In the genomic region with DNA sequence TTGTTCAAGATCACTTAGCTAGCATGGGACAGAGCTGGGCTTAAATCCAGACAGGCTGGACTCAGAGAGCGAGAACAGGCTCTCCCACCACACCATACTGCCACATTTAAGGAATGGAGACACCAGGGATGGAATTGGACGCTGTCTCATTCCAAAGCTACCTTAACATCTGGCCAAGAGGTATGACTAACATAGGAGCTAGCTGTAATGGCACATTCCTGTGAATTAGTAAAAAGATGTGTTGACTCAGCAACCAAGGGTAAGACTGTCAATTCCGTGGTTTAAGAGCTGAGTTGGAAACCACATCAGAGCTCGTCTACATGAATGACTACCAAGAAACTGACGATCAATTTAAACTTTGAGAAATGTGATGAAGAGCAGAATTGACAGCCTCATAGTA, we compare ENCODE assay signal across 1 cellular context.
A peak's percentile ranks its signal among the peaks of the same experiment; 100 is the strongest.
TF ChIP-seq lines count a peak whose summit lies in the region.

No MANE protein-coding gene starts in this region.

TF ChIP-seq in SK-N-SH, 30 proteins besides CTCF, POLR2A, EP300 and RAD21 (continued from another document):
- TF ChIP-seq RXRA (IDR thresholded peaks at IDR 0.05; ENCODE audit: borderline replicate concordance, low read depth) (no peak), GABPA (IDR thresholded peaks at IDR 0.05; ENCODE audit: low read depth) (no peak), GATA2 (CRISPR knock-in tag; IDR thresholded peaks at IDR 0.05) (no peak), SMC3 (IDR thresholded peaks at IDR 0.05; ENCODE audit: low read depth, low read length) (no peak), TAF1 (IDR thresholded peaks at IDR 0.05; ENCODE audit: borderline replicate concordance, low read depth, low read length) (no peak), ELF1 (IDR thresholded peaks at IDR 0.05) (no peak), EZH2phosphoT487 (IDR thresholded peaks at IDR 0.05; ENCODE audit: borderline replicate concordance, low read depth) (no peak), SIN3A (IDR thresholded peaks at IDR 0.05; ENCODE audit: borderline replicate concordance, low read depth, low read length) (no peak), MEF2A (IDR thresholded peaks at IDR 0.05; ENCODE audit: borderline replicate concordance, low read depth) (no peak), FOSL2 (IDR thresholded peaks at IDR 0.05; ENCODE audit: borderline replicate concordance, low read depth) (peak; percentile 38; the same call in 1 of the 2 replicates), TEAD4 (IDR thresholded peaks at IDR 0.05; ENCODE audit: borderline replicate concordance, insufficient read depth) (no peak), FOXM1 (IDR thresholded peaks at IDR 0.05; ENCODE audit: low read depth) (no peak), MXI1 (IDR thresholded peaks at IDR 0.05; ENCODE audit: low read depth, low read length) (no peak), TCF12 (IDR thresholded peaks at IDR 0.05) (peak; percentile 49), RFX5 (IDR thresholded peaks at IDR 0.05; ENCODE audit: low read length) (no peak), POLR2AphosphoS5 (IDR thresholded peaks at IDR 0.05; ENCODE audit: low read depth, low read length) (no peak), RCOR1 (IDR thresholded peaks at IDR 0.05; ENCODE audit: low read length) (no peak), FOXJ3 (CRISPR knock-in tag; IDR thresholded peaks at IDR 0.05) (no peak), NFIC (IDR thresholded peaks at IDR 0.05; ENCODE audit: borderline replicate concordance) (no peak)
- TF ChIP-seq, protein P1, sequence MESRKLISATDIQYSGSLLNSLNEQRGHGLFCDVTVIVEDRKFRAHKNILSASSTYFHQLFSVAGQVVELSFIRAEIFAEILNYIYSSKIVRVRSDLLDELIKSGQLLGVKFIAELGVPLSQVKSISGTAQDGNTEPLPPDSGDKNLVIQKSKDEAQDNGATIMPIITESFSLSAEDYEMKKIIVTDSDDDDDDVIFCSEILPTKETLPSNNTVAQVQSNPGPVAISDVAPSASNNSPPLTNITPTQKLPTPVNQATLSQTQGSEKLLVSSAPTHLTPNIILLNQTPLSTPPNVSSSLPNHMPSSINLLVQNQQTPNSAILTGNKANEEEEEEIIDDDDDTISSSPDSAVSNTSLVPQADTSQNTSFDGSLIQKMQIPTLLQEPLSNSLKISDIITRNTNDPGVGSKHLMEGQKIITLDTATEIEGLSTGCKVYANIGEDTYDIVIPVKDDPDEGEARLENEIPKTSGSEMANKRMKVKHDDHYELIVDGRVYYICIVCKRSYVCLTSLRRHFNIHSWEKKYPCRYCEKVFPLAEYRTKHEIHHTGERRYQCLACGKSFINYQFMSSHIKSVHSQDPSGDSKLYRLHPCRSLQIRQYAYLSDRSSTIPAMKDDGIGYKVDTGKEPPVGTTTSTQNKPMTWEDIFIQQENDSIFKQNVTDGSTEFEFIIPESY (IDR thresholded peaks at IDR 0.05; ENCODE audit: borderline replicate concordance, low read depth): no peak
- TF ChIP-seq, protein P2, sequence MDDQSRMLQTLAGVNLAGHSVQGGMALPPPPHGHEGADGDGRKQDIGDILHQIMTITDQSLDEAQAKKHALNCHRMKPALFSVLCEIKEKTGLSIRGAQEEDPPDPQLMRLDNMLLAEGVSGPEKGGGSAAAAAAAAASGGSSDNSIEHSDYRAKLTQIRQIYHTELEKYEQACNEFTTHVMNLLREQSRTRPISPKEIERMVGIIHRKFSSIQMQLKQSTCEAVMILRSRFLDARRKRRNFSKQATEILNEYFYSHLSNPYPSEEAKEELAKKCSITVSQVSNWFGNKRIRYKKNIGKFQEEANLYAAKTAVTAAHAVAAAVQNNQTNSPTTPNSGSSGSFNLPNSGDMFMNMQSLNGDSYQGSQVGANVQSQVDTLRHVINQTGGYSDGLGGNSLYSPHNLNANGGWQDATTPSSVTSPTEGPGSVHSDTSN (IDR thresholded peaks at IDR 0.05): peak; percentile 41
- TF ChIP-seq, protein P3, sequence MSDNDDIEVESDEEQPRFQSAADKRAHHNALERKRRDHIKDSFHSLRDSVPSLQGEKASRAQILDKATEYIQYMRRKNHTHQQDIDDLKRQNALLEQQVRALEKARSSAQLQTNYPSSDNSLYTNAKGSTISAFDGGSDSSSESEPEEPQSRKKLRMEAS (IDR thresholded peaks at IDR 0.05; ENCODE audit: low read depth): no peak
- TF ChIP-seq, protein P4, sequence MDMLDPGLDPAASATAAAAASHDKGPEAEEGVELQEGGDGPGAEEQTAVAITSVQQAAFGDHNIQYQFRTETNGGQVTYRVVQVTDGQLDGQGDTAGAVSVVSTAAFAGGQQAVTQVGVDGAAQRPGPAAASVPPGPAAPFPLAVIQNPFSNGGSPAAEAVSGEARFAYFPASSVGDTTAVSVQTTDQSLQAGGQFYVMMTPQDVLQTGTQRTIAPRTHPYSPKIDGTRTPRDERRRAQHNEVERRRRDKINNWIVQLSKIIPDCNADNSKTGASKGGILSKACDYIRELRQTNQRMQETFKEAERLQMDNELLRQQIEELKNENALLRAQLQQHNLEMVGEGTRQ (IDR thresholded peaks at IDR 0.05; ENCODE audit: borderline replicate concordance, low read depth, low read length): no peak
- TF ChIP-seq, protein P5, sequence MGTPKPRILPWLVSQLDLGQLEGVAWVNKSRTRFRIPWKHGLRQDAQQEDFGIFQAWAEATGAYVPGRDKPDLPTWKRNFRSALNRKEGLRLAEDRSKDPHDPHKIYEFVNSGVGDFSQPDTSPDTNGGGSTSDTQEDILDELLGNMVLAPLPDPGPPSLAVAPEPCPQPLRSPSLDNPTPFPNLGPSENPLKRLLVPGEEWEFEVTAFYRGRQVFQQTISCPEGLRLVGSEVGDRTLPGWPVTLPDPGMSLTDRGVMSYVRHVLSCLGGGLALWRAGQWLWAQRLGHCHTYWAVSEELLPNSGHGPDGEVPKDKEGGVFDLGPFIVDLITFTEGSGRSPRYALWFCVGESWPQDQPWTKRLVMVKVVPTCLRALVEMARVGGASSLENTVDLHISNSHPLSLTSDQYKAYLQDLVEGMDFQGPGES (IDR thresholded peaks at IDR 0.05; ENCODE audit: low read depth, low read length): no peak
- TF ChIP-seq, protein P6, sequence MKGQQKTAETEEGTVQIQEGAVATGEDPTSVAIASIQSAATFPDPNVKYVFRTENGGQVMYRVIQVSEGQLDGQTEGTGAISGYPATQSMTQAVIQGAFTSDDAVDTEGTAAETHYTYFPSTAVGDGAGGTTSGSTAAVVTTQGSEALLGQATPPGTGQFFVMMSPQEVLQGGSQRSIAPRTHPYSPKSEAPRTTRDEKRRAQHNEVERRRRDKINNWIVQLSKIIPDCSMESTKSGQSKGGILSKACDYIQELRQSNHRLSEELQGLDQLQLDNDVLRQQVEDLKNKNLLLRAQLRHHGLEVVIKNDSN (IDR thresholded peaks at IDR 0.05; ENCODE audit: borderline replicate concordance, low read depth): no peak
